Comparison of ENCODE assay signal across 18 cellular contexts in the genomic region with DNA sequence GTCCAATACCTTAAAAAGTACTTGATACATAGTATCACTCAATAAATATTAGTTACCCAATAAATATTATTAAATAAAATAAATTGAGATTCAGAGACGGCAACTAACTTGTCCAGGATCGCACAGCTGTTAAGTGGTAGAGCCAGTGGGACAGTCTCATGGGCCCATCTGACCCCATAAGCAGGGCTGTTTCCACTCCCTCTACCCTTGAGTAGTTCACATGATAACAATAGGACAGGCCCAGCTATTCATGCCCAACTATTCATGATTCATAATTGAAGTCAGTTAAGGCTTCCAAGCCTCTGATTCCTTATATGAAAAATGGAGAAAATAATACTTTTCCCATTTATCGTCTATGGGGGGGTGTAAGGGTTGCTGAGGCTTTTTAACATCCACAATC.
A peak's percentile ranks its signal among the peaks of the same experiment; 100 is the strongest.
DNase-seq lines count a peak whose midpoint lies in the region; ATAC-seq and TF ChIP-seq lines count a peak whose summit lies in the region.
"Had no signal": no experiment of that assay in that cellular context is flagged by ENCODE, and none has a peak within 500 bp of the region (broad histone marks: within the 10 kb centered on the region; RNA-seq: fewer than 3 reads in every experiment).

No MANE protein-coding gene starts in this region.

- ATAC-seq in left lung = no peak
- ATAC-seq: A549 had no signal

- DNase-seq in COLO829 (ENCODE audit: low spot score) (peak; percentile 8), NCI-H69 (lab: John Stamatoyannopoulos, UW) (peak; percentile 65), colonic mucosa (peak; percentile 4), fibroblast of the aortic adventitia (ENCODE audit: low read depth) (peak; percentile 7), AG08396 (ENCODE audit: low spot score) (no peak), right atrium auricular region (ENCODE audit: low spot score) (no peak), SK-N-DZ (ENCODE audit: low spot score) (no peak), left lung (no peak)
- DNase-seq: 8988T; ACHN; Caco-2; CD4-positive, alpha-beta memory T cell; DMS153; DND-41; GOT3; HFFc6 had no signal

- no peak for TF ChIP-seq CTCF in colonic mucosa (IDR thresholded peaks at IDR 0.05)
- TF ChIP-seq CTCF in fibroblast of the aortic adventitia (IDR thresholded peaks at IDR 0.05; ENCODE audit: insufficient read depth, low read length) = no peak
- TF ChIP-seq CTCF in right atrium auricular region (IDR thresholded peaks at IDR 0.05) = no peak
- TF ChIP-seq CTCF in left lung (IDR thresholded peaks at IDR 0.05) = no peak

- H3K4me3 ChIP-seq in colonic mucosa (no peak overlapping the region), fibroblast of the aortic adventitia (ENCODE audit: low read depth, low read length) (no peak overlapping the region), right atrium auricular region (no peak overlapping the region), left lung (no peak overlapping the region)
- H3K4me3 ChIP-seq: A549, HAP-1 had no signal

- H3K9ac ChIP-seq in colonic mucosa (ENCODE audit: low read depth in 2 of 2, low read length in 2 of 2) = no peak overlapping the region

- no peaks in the 10 kb centered on the region for H3K9me3 ChIP-seq in colonic mucosa
- no peaks in the 10 kb centered on the region for H3K9me3 ChIP-seq in right atrium auricular region
- no peaks in the 10 kb centered on the region for H3K9me3 ChIP-seq in left lung
- H3K9me3 ChIP-seq: A549, Caco-2, HAP-1 had no signal

- no peaks in the 10 kb centered on the region for H3K4me1 ChIP-seq in colonic mucosa
- H3K4me1 ChIP-seq in right atrium auricular region = peaks cover 0 to 6% of the 10 kb centered on the region in 2 donors
- H3K4me1 ChIP-seq in left lung = no peaks in the 10 kb centered on the region
- H3K4me1 ChIP-seq: A549, HAP-1 had no signal

- no peaks in the 10 kb centered on the region for H3K27me3 ChIP-seq in colonic mucosa
- H3K27me3 ChIP-seq in right atrium auricular region = no peaks in the 10 kb centered on the region
- H3K27me3 ChIP-seq in left lung = no peaks in the 10 kb centered on the region

- H3K36me3 ChIP-seq in colonic mucosa (no peaks in the 10 kb centered on the region), right atrium auricular region (no peaks in the 10 kb centered on the region), left lung (no peaks in the 10 kb centered on the region)
- H3K36me3 ChIP-seq: HAP-1 had no signal

- intact Hi-C loops in colonic mucosa (cut with DNase I) (no loop called here), left lung (cut with DNase I) (no loop called here)

- H3K27ac ChIP-seq in colonic mucosa (no peak overlapping the region), right atrium auricular region (no peak overlapping the region), left lung (no peak overlapping the region)
- H3K27ac ChIP-seq: A549 had no signal

Comparison
In these comparisons a context has a peak if more than half of its experiments do, and no peak if none do; other contexts are left out.
1. DNase-seq: peak in COLO829 (single experiment), NCI-H69 (single experiment), colonic mucosa (single experiment) and fibroblast of the aortic adventitia (single experiment); none in AG08396 (single experiment), right atrium auricular region (single experiment), SK-N-DZ (single experiment) and left lung (0 of 2).